11 cellular contexts compared by ENCODE assay signal in genomic region chr9:72635197-72635596, GRCh38.
DNase-seq lines count a peak whose midpoint lies in the region; ATAC-seq and TF ChIP-seq lines count a peak whose summit lies in the region.
"Had no signal": no experiment of that assay in that cellular context is flagged by ENCODE, and none has a peak within 500 bp of the region (broad histone marks: within the 10 kb centered on the region; RNA-seq: fewer than 3 reads in every experiment).

No MANE protein-coding gene starts in this region.

- no peak for TF ChIP-seq CTCF in GM10266 (IDR thresholded peaks at IDR 0.05; ENCODE audit: control insufficient read depth, insufficient read depth, low read depth, missing control alignments)

- peak; percentile 99 for ATAC-seq in HG02798 (IDR thresholded peaks at IDR 0.05; ENCODE audit: poor library complexity, unreplicated experiment)

- peak; percentile 47 for DNase-seq in GM10266 (ENCODE audit: extremely low spot score)
- DNase-seq in GM19238 (ENCODE audit: insufficient read length, low spot score) = peak; percentile 13
- DNase-seq in RPMI7951 (ENCODE audit: low read depth) = peak; percentile 5
- no peak for DNase-seq in GF-D8 (lab: John Stamatoyannopoulos, UW)
- DNase-seq in NCI-H2107 (lab: John Stamatoyannopoulos, UW) = no peak
- DNase-seq in NCI-H128 (lab: John Stamatoyannopoulos, UW; ENCODE audit: unreplicated experiment) = no peak
- DNase-seq in NCI-H2029 (lab: John Stamatoyannopoulos, UW) = no peak
- DNase-seq: activated B cell treated with CpG ODN at 0.5 μM for 24 hours, head of caudate nucleus, NCI-H69 had no signal

Comparison
In these comparisons a context has a peak if more than half of its experiments do, and no peak if none do; other contexts are left out.
1. DNase-seq: peak in GM10266 (single experiment), GM19238 (single experiment) and RPMI7951 (single experiment); none in GF-D8 (single experiment), NCI-H2107 (single experiment), NCI-H128 (single experiment) and NCI-H2029 (single experiment).